Comparison of ENCODE assay signal across 20 cellular contexts in the genomic region with DNA sequence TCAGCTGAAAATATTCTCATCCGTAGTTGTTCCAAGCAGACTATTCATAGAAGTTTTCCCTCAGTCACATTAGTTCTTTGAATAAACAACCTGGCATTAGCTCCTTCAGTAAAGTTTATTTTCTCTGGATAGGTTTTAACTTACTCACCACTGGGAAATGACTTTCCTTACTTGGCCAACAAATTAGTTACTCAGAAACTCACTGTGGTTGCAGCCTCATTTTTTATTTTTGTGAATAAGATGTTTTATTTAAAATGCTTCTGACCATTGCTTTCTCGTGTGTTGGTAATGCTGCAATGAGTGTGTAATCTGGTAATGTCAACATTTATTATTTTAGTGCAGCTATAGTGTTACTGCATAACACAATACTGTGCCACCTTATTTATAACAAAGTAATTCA.
A peak's percentile ranks its signal among the peaks of the same experiment; 100 is the strongest.
DNase-seq lines count a peak whose midpoint lies in the region; ATAC-seq and TF ChIP-seq lines count a peak whose summit lies in the region.
"Had no signal": no experiment of that assay in that cellular context is flagged by ENCODE, and none has a peak within 500 bp of the region (broad histone marks: within the 10 kb centered on the region; RNA-seq: fewer than 3 reads in every experiment).

No MANE protein-coding gene starts in this region.

- no peak overlapping the region for H3K4ac ChIP-seq in IMR-90 (ENCODE audit: low read depth, low read length)

- no peak for TF ChIP-seq CTCF in AG04450 (IDR thresholded peaks at IDR 0.05; ENCODE audit: low read depth, low read length)
- TF ChIP-seq CTCF in IMR-90 (conservative IDR thresholded peaks at IDR 0.05; ENCODE audit: low read depth, low read length): no peak
- TF ChIP-seq CTCF in esophagus muscularis mucosa (IDR thresholded peaks at IDR 0.05): no peak
- no peak for TF ChIP-seq CTCF in osteoblast (IDR thresholded peaks at IDR 0.05; ENCODE audit: extremely low read depth, low read depth, low read length)

- no peak overlapping the region for H2AK9ac ChIP-seq in IMR-90 (replicated peaks; ENCODE audit: low read depth, low read length, poor library complexity)

- H2AFZ ChIP-seq in IMR-90 (replicated peaks; ENCODE audit: low read length, poor library complexity) (no peak overlapping the region), osteoblast (ENCODE audit: low read length) (no peak overlapping the region)

- H3K27me3 ChIP-seq in AG04450 (ENCODE audit: control insufficient read depth, insufficient read depth, low read length) (no peaks in the 10 kb centered on the region), IMR-90 (ENCODE audit: control insufficient read depth, insufficient read depth, low read length) (no peaks in the 10 kb centered on the region), esophagus muscularis mucosa (no peaks in the 10 kb centered on the region), osteoblast (ENCODE audit: insufficient read depth, low read length) (no peaks in the 10 kb centered on the region)
- H3K27me3 ChIP-seq: breast epithelium, upper lobe of left lung had no signal

- no peak for TF ChIP-seq POLR2A in IMR-90 (IDR thresholded peaks at IDR 0.05; ENCODE audit: low read depth, low read length)
- no peak for TF ChIP-seq POLR2A in esophagus muscularis mucosa (IDR thresholded peaks at IDR 0.05; ENCODE audit: low read depth)

- no peak overlapping the region for H4K8ac ChIP-seq in IMR-90 (ENCODE audit: low read depth in 2 of 2, low read length in 2 of 2)

- H2BK5ac ChIP-seq in IMR-90 (ENCODE audit: low read depth, low read length, poor library complexity, severe bottlenecking): peak overlapping the region; percentile 72

- H3K9me3 ChIP-seq in AG04450 (ENCODE audit: control insufficient read depth, insufficient read depth, low read length): no peaks in the 10 kb centered on the region
- H3K9me3 ChIP-seq in IMR-90 (ENCODE audit: control insufficient read depth, insufficient read depth, low read length): no peaks in the 10 kb centered on the region
- H3K9me3 ChIP-seq in esophagus muscularis mucosa: no peaks in the 10 kb centered on the region
- H3K9me3 ChIP-seq in osteoblast (ENCODE audit: low read depth, low read length): peaks cover 7% of the 10 kb centered on the region
- H3K9me3 ChIP-seq: breast epithelium, upper lobe of left lung had no signal

- WGBS in IMR-90 (ENCODE audit: extremely low coverage in 2 of 2, insufficient read length in 1 of 2), 2 experiments: no CpG with 5 or more reads among the region's 2 CpGs
- WGBS in esophagus muscularis mucosa: 28% methylated on average over 2 of the region's 2 CpGs

- H3K4me2 ChIP-seq in IMR-90 (ENCODE audit: low read depth, low read length) (peak overlapping the region; percentile 78; the same call in 1 of the 2 replicates), osteoblast (ENCODE audit: insufficient read depth, low read length) (no peak overlapping the region)

- no peak overlapping the region for H2BK15ac ChIP-seq in IMR-90 (ENCODE audit: low read depth, low read length)

- no peak overlapping the region for H3K56ac ChIP-seq in IMR-90 (ENCODE audit: extremely low read depth, insufficient read depth, low read length)

- no TSS peak for BruUV-seq in IMR-90 (replicated peaks; lab: Mats Ljungman, UMichigan)

- dilution Hi-C loops in IMR-90 (cut with HindIII; ENCODE audit: low sequenced_read_pairs, unreplicated experiment): no loop called here

- intact Hi-C loops in IMR-90 (cut with micrococcal nuclease) (loop anchor here (5.0 to 10.0 kb wide), 2 partner anchors 44 to 238 kb away; no protein-coding TSS in a partner anchor), esophagus muscularis mucosa (cut with DNase I) (no loop called here)

- H4K20me1 ChIP-seq in IMR-90 (ENCODE audit: insufficient read depth, low read length) (peaks cover 3% of the 10 kb centered on the region; the same call in 1 of the 2 replicates), osteoblast (ENCODE audit: insufficient read depth, low read length) (no peaks in the 10 kb centered on the region)

- H3K79me2 ChIP-seq in osteoblast (ENCODE audit: insufficient read depth, low read length): no peaks in the 10 kb centered on the region

- no peaks in the 10 kb centered on the region for H3K9me1 ChIP-seq in IMR-90 (ENCODE audit: insufficient read depth, low read length)

- H3K36me3 ChIP-seq in IMR-90 (ENCODE audit: control insufficient read depth, insufficient read depth, low read length): no peaks in the 10 kb centered on the region
- H3K36me3 ChIP-seq in esophagus muscularis mucosa: no peaks in the 10 kb centered on the region
- H3K36me3 ChIP-seq in osteoblast (ENCODE audit: insufficient read depth, low read length): no peaks in the 10 kb centered on the region
- H3K36me3 ChIP-seq: breast epithelium, upper lobe of left lung had no signal

- no peak overlapping the region for H3K23ac ChIP-seq in IMR-90 (ENCODE audit: low read depth, low read length)

- H3K4me1 ChIP-seq in IMR-90 (ENCODE audit: control insufficient read depth, insufficient read depth, low read length) (peaks cover 5% of the 10 kb centered on the region), esophagus muscularis mucosa (peaks cover 0 to 47% (median 30%) of the 10 kb centered on the region in 4 donors), osteoblast (ENCODE audit: insufficient read depth, low read length) (no peaks in the 10 kb centered on the region)
- H3K4me1 ChIP-seq: breast epithelium, upper lobe of left lung had no signal

- H4K91ac ChIP-seq in IMR-90 (ENCODE audit: insufficient read depth, low read depth, low read length): no peak overlapping the region

- H2BK120ac ChIP-seq in IMR-90 (ENCODE audit: low read depth, low read length): no peak overlapping the region

- TF ChIP-seq EP300 in esophagus muscularis mucosa (IDR thresholded peaks at IDR 0.05): no peak

- no peak overlapping the region for H3K4me3 ChIP-seq in AG04450 (ENCODE audit: low read depth, low read length)
- H3K4me3 ChIP-seq in IMR-90 (ENCODE audit: insufficient read depth, low read depth, low read length): no peak overlapping the region
- H3K4me3 ChIP-seq in esophagus muscularis mucosa: no peak overlapping the region
- H3K4me3 ChIP-seq in osteoblast (ENCODE audit: insufficient read depth, low read length): no peak overlapping the region
- H3K4me3 ChIP-seq: breast epithelium, upper lobe of left lung had no signal

- H3K18ac ChIP-seq in IMR-90 (ENCODE audit: low read depth, low read length): no peak overlapping the region

- POLR2A ChIA-PET in AG04450 (lab: Yijun Ruan, JAX) (interaction anchor here (0.9 kb wide), 1 partner anchor 9 kb away, joined by 3 read pairs; no protein-coding TSS in a partner anchor), IMR-90 (lab: Charles Lee; ENCODE audit: unreplicated experiment) (no interaction called here)

- ATAC-seq in IMR-90 (ENCODE audit: low read depth) (peak; percentile 91), GM21528 (IDR thresholded peaks at IDR 0.05; ENCODE audit: low FRiP score, unreplicated experiment) (no peak), GM21717 (IDR thresholded peaks at IDR 0.05; ENCODE audit: unreplicated experiment) (no peak)

- no peak overlapping the region for H4K5ac ChIP-seq in IMR-90 (ENCODE audit: low read depth, low read length)

- CTCF ChIA-PET in AG04450 (lab: Charles Lee) (no interaction called here), IMR-90 (lab: Yijun Ruan, JAX) (no interaction called here)

- in situ Hi-C loops in IMR-90 (cut with MboI; ENCODE audit: low sequenced_read_pairs): no loop called here

- DNase-seq in AG04450 (ENCODE audit: low read depth, low spot score): peak; percentile 58
- DNase-seq in IMR-90: peak; percentile 89
- DNase-seq in esophagus muscularis mucosa (ENCODE audit: extremely low spot score): no peak
- DNase-seq in osteoblast (ENCODE audit: insufficient read length, low spot score, missing footprints): peak; percentile 14
- no peak for DNase-seq in retina
- no peak for DNase-seq in GF-D8 (lab: John Stamatoyannopoulos, UW)
- DNase-seq: activated CD4-positive, alpha-beta T cell treated with anti-CD3 and anti-CD28 coated beads, Interleukin-2, amount 50 U/mL, for 4 hours; activated naive CD4-positive, alpha-beta T cell treated with anti-CD3 and anti-CD28 coated beads, Interleukin-2, amount 10 ng/mL, durations not matched to agents 7 days and 5 days; EL; hippocampal formation; Karpas-422; NCI-H1092; NCI-H2081 treated with DMSO at 0.1 percent for 48 hours; NCI-H510A; nephron progenitor cell; stimulated activated naive CD4-positive, alpha-beta T cell treated with Interleukin-2 at 50 U/mL for 16 hours had no signal

- no peak overlapping the region for H2BK20ac ChIP-seq in IMR-90 (ENCODE audit: low read depth, low read length)

- no peak for TF ChIP-seq RAD21 in IMR-90 (IDR thresholded peaks at IDR 0.05; ENCODE audit: low read length)

- H2AK5ac ChIP-seq in IMR-90 (ENCODE audit: low read depth, low read length): no peak overlapping the region

- no peak overlapping the region for H3K9ac ChIP-seq in IMR-90 (ENCODE audit: low read depth, low read length)

- no peaks in the 10 kb centered on the region for H3K79me1 ChIP-seq in IMR-90 (ENCODE audit: low read depth in 1 of 2, low read length in 2 of 2)

- no peak overlapping the region for H3K14ac ChIP-seq in IMR-90 (replicated peaks; ENCODE audit: low read depth, low read length)

- no peak overlapping the region for H3K27ac ChIP-seq in AG04450 (ENCODE audit: low read depth, low read length)
- no peak overlapping the region for H3K27ac ChIP-seq in IMR-90 (ENCODE audit: insufficient read depth, low read length)
- H3K27ac ChIP-seq in esophagus muscularis mucosa (replicated peaks in 1 of 4): peak overlapping the region; percentile 45 to 60 (median 58)
- no peak overlapping the region for H3K27ac ChIP-seq in osteoblast (ENCODE audit: low read depth, low read length)
- H3K27ac ChIP-seq: breast epithelium, upper lobe of left lung had no signal

TF ChIP-seq in IMR-90, 13 proteins besides CTCF, POLR2A, EP300 and RAD21:
- peak; percentile 73 for TF ChIP-seq CEBPB (IDR thresholded peaks at IDR 0.05; ENCODE audit: low read depth, low read length)
- TF ChIP-seq RFX5 (IDR thresholded peaks at IDR 0.05; ENCODE audit: low read depth, low read length): no peak
- TF ChIP-seq FOS (IDR thresholded peaks at IDR 0.05; ENCODE audit: low read depth, low read length): peak; percentile 28; the same call in 1 of the 2 replicates

Comparison
In these comparisons a context has a peak if more than half of its experiments do, and no peak if none do; other contexts are left out.
1. DNase-seq: peak in AG04450 (single experiment), IMR-90 (single experiment) and osteoblast (single experiment); none in esophagus muscularis mucosa (single experiment), retina (single experiment) and GF-D8 (single experiment).
2. H3K27ac ChIP-seq: peak in esophagus muscularis mucosa (4 of 4); none in AG04450 (single experiment), IMR-90 (single experiment) and osteoblast (single experiment).